ENCODE assay signal across 1 cellular context in genomic region chr6:43575772-43576551, GRCh38.
TF ChIP-seq lines count a peak whose summit lies in the region.

POLH (plus strand) TSS chr6:43576185; CDS start chr6:43582320, 6,135 bp downstream.
XPO5 (minus strand) TSS chr6:43576038; CDS start chr6:43575864, 174 bp downstream.

TF ChIP-seq in HepG2, 621 proteins besides CTCF, POLR2A, EP300 and RAD21 (continued from another document and continues in another):
- TF ChIP-seq, protein P1, sequence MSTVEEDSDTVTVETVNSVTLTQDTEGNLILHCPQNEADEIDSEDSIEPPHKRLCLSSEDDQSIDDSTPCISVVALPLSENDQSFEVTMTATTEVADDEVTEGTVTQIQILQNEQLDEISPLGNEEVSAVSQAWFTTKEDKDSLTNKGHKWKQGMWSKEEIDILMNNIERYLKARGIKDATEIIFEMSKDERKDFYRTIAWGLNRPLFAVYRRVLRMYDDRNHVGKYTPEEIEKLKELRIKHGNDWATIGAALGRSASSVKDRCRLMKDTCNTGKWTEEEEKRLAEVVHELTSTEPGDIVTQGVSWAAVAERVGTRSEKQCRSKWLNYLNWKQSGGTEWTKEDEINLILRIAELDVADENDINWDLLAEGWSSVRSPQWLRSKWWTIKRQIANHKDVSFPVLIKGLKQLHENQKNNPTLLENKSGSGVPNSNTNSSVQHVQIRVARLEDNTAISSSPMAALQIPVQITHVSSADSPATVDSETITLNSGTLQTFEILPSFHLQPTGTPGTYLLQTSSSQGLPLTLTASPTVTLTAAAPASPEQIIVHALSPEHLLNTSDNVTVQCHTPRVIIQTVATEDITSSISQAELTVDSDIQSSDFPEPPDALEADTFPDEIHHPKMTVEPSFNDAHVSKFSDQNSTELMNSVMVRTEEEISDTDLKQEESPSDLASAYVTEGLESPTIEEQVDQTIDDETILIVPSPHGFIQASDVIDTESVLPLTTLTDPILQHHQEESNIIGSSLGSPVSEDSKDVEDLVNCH (CRISPR knock-in tag; IDR thresholded peaks at IDR 0.05): no peak
- TF ChIP-seq ZNF235 (CRISPR knock-in tag; IDR thresholded peaks at IDR 0.05; ENCODE audit: borderline replicate concordance): peak; percentile 93; the same call in 1 of the 2 replicates
- no peak for TF ChIP-seq CCAR2 (optimal IDR thresholded peaks at IDR 0.05; ENCODE audit: low read depth, low read length)
- TF ChIP-seq PRDM15 (CRISPR knock-in tag; IDR thresholded peaks at IDR 0.05): 0 out of 2 replicates have a peak, but pooled peaks have one; percentile 26
- TF ChIP-seq CC2D1A (CRISPR knock-in tag; IDR thresholded peaks at IDR 0.05): no peak
- TF ChIP-seq BRCA1 (CRISPR knock-in tag; IDR thresholded peaks at IDR 0.05): peak; percentile 94
- TF ChIP-seq MEIS2 (CRISPR knock-in tag; IDR thresholded peaks at IDR 0.05): peak; percentile 90
- TF ChIP-seq, protein P2, sequence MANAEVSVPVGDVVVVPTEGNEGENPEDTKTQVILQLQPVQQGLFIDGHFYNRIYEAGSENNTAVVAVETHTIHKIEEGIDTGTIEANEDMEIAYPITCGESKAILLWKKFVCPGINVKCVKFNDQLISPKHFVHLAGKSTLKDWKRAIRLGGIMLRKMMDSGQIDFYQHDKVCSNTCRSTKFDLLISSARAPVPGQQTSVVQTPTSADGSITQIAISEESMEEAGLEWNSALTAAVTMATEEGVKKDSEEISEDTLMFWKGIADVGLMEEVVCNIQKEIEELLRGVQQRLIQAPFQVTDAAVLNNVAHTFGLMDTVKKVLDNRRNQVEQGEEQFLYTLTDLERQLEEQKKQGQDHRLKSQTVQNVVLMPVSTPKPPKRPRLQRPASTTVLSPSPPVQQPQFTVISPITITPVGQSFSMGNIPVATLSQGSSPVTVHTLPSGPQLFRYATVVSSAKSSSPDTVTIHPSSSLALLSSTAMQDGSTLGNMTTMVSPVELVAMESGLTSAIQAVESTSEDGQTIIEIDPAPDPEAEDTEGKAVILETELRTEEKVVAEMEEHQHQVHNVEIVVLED (CRISPR knock-in tag; IDR thresholded peaks at IDR 0.05; ENCODE audit: borderline replicate concordance): peak; percentile 80
- no peak for TF ChIP-seq AFF4 (CRISPR knock-in tag; IDR thresholded peaks at IDR 0.05)
- TF ChIP-seq NCOR1 (IDR thresholded peaks at IDR 0.05; ENCODE audit: borderline replicate concordance, low read length): no peak
- TF ChIP-seq ZMYM3 (CRISPR knock-in tag; IDR thresholded peaks at IDR 0.05): no peak; the same call in 1 of the 2 replicates
- peak; percentile 3 for TF ChIP-seq REL (CRISPR knock-in tag; conservative IDR thresholded peaks at IDR 0.05)
- TF ChIP-seq ATF7 (IDR thresholded peaks at IDR 0.05): no peak
- TF ChIP-seq ATF7 (CRISPR knock-in tag; IDR thresholded peaks at IDR 0.05): 0 out of 2 replicates have a peak, but pooled peaks have one; percentile 24
- no peak; the same call in 1 of the 2 replicates for TF ChIP-seq ZNF749 (CRISPR knock-in tag; IDR thresholded peaks at IDR 0.05; ENCODE audit: borderline replicate concordance)
- no peak for TF ChIP-seq HNRNPH1 (optimal IDR thresholded peaks at IDR 0.05; ENCODE audit: low read depth, low read length)
- peak; percentile 81; the same call in 1 of the 2 replicates for TF ChIP-seq TARDBP (CRISPR knock-in tag; IDR thresholded peaks at IDR 0.05)
- TF ChIP-seq ZFAT (CRISPR knock-in tag; conservative IDR thresholded peaks at IDR 0.05): no peak
- TF ChIP-seq BHLHE40 (IDR thresholded peaks at IDR 0.05; ENCODE audit: low read length): peak; percentile 63
- TF ChIP-seq TCF12 (IDR thresholded peaks at IDR 0.05): no peak
- TF ChIP-seq TCF12 (CRISPR knock-in tag; IDR thresholded peaks at IDR 0.05): peak; percentile 88; the same call in 1 of the 2 replicates
- TF ChIP-seq, protein P3, sequence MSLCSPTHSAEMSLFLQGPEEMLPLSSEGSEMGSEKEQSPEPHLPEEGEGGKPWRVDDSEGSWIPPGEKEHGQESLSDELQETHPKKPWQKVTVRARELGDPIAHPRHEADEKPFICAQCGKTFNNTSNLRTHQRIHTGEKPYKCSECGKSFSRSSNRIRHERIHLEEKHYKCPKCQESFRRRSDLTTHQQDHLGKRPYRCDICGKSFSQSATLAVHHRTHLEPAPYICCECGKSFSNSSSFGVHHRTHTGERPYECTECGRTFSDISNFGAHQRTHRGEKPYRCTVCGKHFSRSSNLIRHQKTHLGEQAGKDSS (CRISPR knock-in tag; IDR thresholded peaks at IDR 0.05; ENCODE audit: borderline replicate concordance, low read depth): peak; percentile 95
- TF ChIP-seq AGO1 (IDR thresholded peaks at IDR 0.05; ENCODE audit: low read depth, low read length, poor library complexity, severe bottlenecking): peak; percentile 76
- peak; percentile 51; the same call in 1 of the 2 replicates for TF ChIP-seq RARA (CRISPR knock-in tag; IDR thresholded peaks at IDR 0.05)
- TF ChIP-seq ZNF569 (CRISPR knock-in tag; IDR thresholded peaks at IDR 0.05; ENCODE audit: borderline replicate concordance): no peak
- TF ChIP-seq ZNF562 (CRISPR knock-in tag; IDR thresholded peaks at IDR 0.05; ENCODE audit: borderline replicate concordance): no peak
- TF ChIP-seq SALL1 (CRISPR knock-in tag; IDR thresholded peaks at IDR 0.05): peak; percentile 93
- peak; percentile 84 for TF ChIP-seq ZBTB14 (CRISPR knock-in tag; IDR thresholded peaks at IDR 0.05)
- TF ChIP-seq MZF1 (CRISPR knock-in tag; IDR thresholded peaks at IDR 0.05; ENCODE audit: borderline replicate concordance): no peak
- TF ChIP-seq ZNF547 (CRISPR knock-in tag; IDR thresholded peaks at IDR 0.05): peak; percentile 69; the same call in 1 of the 2 replicates
- TF ChIP-seq NR3C1 (CRISPR knock-in tag; IDR thresholded peaks at IDR 0.05): no peak
- TF ChIP-seq ZEB1 (IDR thresholded peaks at IDR 0.05; ENCODE audit: insufficient replicate concordance, low read depth): no peak
- TF ChIP-seq DNMT3B (CRISPR knock-in tag; conservative IDR thresholded peaks at IDR 0.05): peak; percentile 98
- 0 out of 2 replicates have a peak, but pooled peaks have one; percentile 20 for TF ChIP-seq PREB (CRISPR knock-in tag; IDR thresholded peaks at IDR 0.05)
- no peak for TF ChIP-seq SNRNP70 (IDR thresholded peaks at IDR 0.05; ENCODE audit: low read depth, low read length)
- TF ChIP-seq ZNF282 (IDR thresholded peaks at IDR 0.05; ENCODE audit: partially characterized antibody): no peak
- TF ChIP-seq CAMTA2 (CRISPR knock-in tag; IDR thresholded peaks at IDR 0.05; ENCODE audit: borderline replicate concordance): peak; percentile 97
- TF ChIP-seq, protein P4, sequence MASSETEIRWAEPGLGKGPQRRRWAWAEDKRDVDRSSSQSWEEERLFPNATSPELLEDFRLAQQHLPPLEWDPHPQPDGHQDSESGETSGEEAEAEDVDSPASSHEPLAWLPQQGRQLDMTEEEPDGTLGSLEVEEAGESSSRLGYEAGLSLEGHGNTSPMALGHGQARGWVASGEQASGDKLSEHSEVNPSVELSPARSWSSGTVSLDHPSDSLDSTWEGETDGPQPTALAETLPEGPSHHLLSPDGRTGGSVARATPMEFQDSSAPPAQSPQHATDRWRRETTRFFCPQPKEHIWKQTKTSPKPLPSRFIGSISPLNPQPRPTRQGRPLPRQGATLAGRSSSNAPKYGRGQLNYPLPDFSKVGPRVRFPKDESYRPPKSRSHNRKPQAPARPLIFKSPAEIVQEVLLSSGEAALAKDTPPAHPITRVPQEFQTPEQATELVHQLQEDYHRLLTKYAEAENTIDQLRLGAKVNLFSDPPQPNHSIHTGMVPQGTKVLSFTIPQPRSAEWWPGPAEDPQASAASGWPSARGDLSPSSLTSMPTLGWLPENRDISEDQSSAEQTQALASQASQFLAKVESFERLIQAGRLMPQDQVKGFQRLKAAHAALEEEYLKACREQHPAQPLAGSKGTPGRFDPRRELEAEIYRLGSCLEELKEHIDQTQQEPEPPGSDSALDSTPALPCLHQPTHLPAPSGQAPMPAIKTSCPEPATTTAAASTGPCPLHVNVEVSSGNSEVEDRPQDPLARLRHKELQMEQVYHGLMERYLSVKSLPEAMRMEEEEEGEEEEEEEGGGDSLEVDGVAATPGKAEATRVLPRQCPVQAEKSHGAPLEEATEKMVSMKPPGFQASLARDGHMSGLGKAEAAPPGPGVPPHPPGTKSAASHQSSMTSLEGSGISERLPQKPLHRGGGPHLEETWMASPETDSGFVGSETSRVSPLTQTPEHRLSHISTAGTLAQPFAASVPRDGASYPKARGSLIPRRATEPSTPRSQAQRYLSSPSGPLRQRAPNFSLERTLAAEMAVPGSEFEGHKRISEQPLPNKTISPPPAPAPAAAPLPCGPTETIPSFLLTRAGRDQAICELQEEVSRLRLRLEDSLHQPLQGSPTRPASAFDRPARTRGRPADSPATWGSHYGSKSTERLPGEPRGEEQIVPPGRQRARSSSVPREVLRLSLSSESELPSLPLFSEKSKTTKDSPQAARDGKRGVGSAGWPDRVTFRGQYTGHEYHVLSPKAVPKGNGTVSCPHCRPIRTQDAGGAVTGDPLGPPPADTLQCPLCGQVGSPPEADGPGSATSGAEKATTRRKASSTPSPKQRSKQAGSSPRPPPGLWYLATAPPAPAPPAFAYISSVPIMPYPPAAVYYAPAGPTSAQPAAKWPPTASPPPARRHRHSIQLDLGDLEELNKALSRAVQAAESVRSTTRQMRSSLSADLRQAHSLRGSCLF (CRISPR knock-in tag; IDR thresholded peaks at IDR 0.05; ENCODE audit: borderline replicate concordance): peak; percentile 93
- TF ChIP-seq PHF20 (CRISPR knock-in tag; IDR thresholded peaks at IDR 0.05): peak; percentile 78
- TF ChIP-seq E2F2 (CRISPR knock-in tag; IDR thresholded peaks at IDR 0.05; ENCODE audit: borderline replicate concordance): peak; percentile 96; the same call in 1 of the 2 replicates
